In genomic region chr1:110348771-110349170, GRCh38 we compare ENCODE assay signal across 16 cellular contexts. TPM values are rescaled to one million over a fixed set of nuclear protein-coding genes. Genes with fewer than 3 reads are reported as not detected.
DNase-seq lines count a peak whose midpoint lies in the region; ATAC-seq and TF ChIP-seq lines count a peak whose summit lies in the region.
"Had no signal": no experiment of that assay in that cellular context is flagged by ENCODE, and none has a peak within 500 bp of the region (broad histone marks: within the 10 kb centered on the region; RNA-seq: fewer than 3 reads in every experiment).

No MANE protein-coding gene starts in this region.

- peaks cover 65% of the 10 kb centered on the region for H4K20me1 ChIP-seq in OCI-LY7 (ENCODE audit: insufficient read depth, low read length)

- H3K27ac Mint-ChIP-seq in central memory CD8-positive, alpha-beta T cell (ENCODE audit: low read depth) = peak overlapping the region; percentile 51
- H3K27ac Mint-ChIP-seq in nephron progenitor cell = no peak overlapping the region

- H3K9me3 ChIP-seq in OCI-LY7 (ENCODE audit: low read length) = no peaks in the 10 kb centered on the region
- H3K9me3 ChIP-seq: SJSA1, transverse colon had no signal

- intact Hi-C loops in OCI-LY7 (cut with micrococcal nuclease; ENCODE audit: unreplicated experiment) = no loop called here

- H3K36me3 ChIP-seq in OCI-LY7 (ENCODE audit: insufficient read depth, low read length) = peaks cover 96% of the 10 kb centered on the region

- H3K27me3 Mint-ChIP-seq in central memory CD8-positive, alpha-beta T cell = no peaks in the 10 kb centered on the region
- H3K27me3 Mint-ChIP-seq in nephron progenitor cell (ENCODE audit: low read depth, poor library complexity) = no peaks in the 10 kb centered on the region

- no peak overlapping the region for H3K27ac ChIP-seq in OCI-LY7 (ENCODE audit: low read depth, low read length, poor library complexity, severe bottlenecking)
- H3K27ac ChIP-seq: SJSA1, transverse colon had no signal

- no peaks in the 10 kb centered on the region for H3K9me2 ChIP-seq in OCI-LY7 (ENCODE audit: insufficient read depth, low read length)

- no peak for ATAC-seq in central memory CD8-positive, alpha-beta T cell (replicated peaks; ENCODE audit: extremely low read depth, poor library complexity, severe bottlenecking)
- ATAC-seq: right cardiac atrium had no signal

- H3K4me1 Mint-ChIP-seq in central memory CD8-positive, alpha-beta T cell = peaks cover 73% of the 10 kb centered on the region
- H3K4me1 Mint-ChIP-seq in nephron progenitor cell = peaks cover 74% of the 10 kb centered on the region

- no peaks in the 10 kb centered on the region for H3K9me3 Mint-ChIP-seq in central memory CD8-positive, alpha-beta T cell
- no peaks in the 10 kb centered on the region for H3K9me3 Mint-ChIP-seq in nephron progenitor cell

- H3K36me3 Mint-ChIP-seq in central memory CD8-positive, alpha-beta T cell (ENCODE audit: insufficient read depth) = peaks cover 36% of the 10 kb centered on the region
- peaks cover 26% of the 10 kb centered on the region for H3K36me3 Mint-ChIP-seq in nephron progenitor cell (ENCODE audit: low read depth)

- DNase-seq in GM12865 (ENCODE audit: low read depth) (no peak), OCI-LY7 (ENCODE audit: low spot score) (no peak), nephron progenitor cell (no peak), NCI-H526 treated with DMSO at 0.1 percent for 48 hours (lab: John Stamatoyannopoulos, UW) (no peak), GDM1 (lab: John Stamatoyannopoulos, UW) (no peak), amniotic stem cell (lab: John Stamatoyannopoulos, UW) (no peak)
- DNase-seq in central memory CD8-positive, alpha-beta T cell (ENCODE audit: low spot score in 2 of 2) = no peak
- no peak for DNase-seq in stimulated activated CD8-positive, alpha-beta memory T cell treated with anti-CD3 and anti-CD28 coated beads, Interleukin-4, amount 100 ng/mL, for 48 hours
- DNase-seq: activated CD4-positive, CD25-positive, alpha-beta regulatory T cell treated with anti-CD3 and anti-CD28 coated beads, Interleukin-2, amount 50 U/mL, for 72 hours; H7; mesendoderm; NCI-H1694; NCI-H82; right cardiac atrium; transverse colon had no signal

- no peak overlapping the region for H3K4me3 Mint-ChIP-seq in central memory CD8-positive, alpha-beta T cell
- H3K4me3 Mint-ChIP-seq in nephron progenitor cell = peak overlapping the region; percentile 52

- POLR2A ChIA-PET in OCI-LY7 (lab: Charles Lee) = interaction anchor here (0.8 to 3.4 kb wide), 13 partner anchors 10 to 60 kb away, joined by 3 to 21 read pairs (median 4); partner anchors contain the start of gene RBM15

- no TSS peak for BruUV-seq in OCI-LY7 (replicated peaks; lab: Mats Ljungman, UMichigan)

- no peak for TF ChIP-seq CTCF in GM12865 (IDR thresholded peaks at IDR 0.05; ENCODE audit: insufficient read depth, low read depth, low read length, missing control alignments)
- no peak for TF ChIP-seq CTCF in OCI-LY7 (conservative IDR thresholded peaks at IDR 0.05; ENCODE audit: low read length)
- TF ChIP-seq CTCF in nephron progenitor cell (IDR thresholded peaks at IDR 0.05) = no peak

- H2AFZ ChIP-seq in OCI-LY7 (ENCODE audit: low read length) = no peak overlapping the region

- H3K4me1 ChIP-seq in OCI-LY7 (ENCODE audit: insufficient read depth, low read length, poor library complexity, severe bottlenecking) = peaks cover 97% of the 10 kb centered on the region
- H3K4me1 ChIP-seq: SJSA1 had no signal

- H3K79me2 ChIP-seq in OCI-LY7 (ENCODE audit: insufficient read depth, low read depth, low read length) = peaks cover 100% of the 10 kb centered on the region

- CTCF ChIA-PET in OCI-LY7 (lab: Charles Lee; ENCODE audit: unreplicated experiment) = interaction anchor here (0.5 kb wide), 1 partner anchor 243 kb away, joined by 4 read pairs; no protein-coding TSS in a partner anchor

- H3K4me2 ChIP-seq in OCI-LY7 (ENCODE audit: low read length) = peak overlapping the region; percentile 98

- H3K4me3 ChIP-seq in GM12865 (ENCODE audit: low read depth, low read length) = peak overlapping the region; percentile 25
- peak overlapping the region; percentile 93 for H3K4me3 ChIP-seq in OCI-LY7 (ENCODE audit: low read depth, low read length, poor library complexity, severe bottlenecking)
- H3K4me3 ChIP-seq: SJSA1, transverse colon had no signal

RNA-seq across cellular contexts. Expression of gene RBM15, which starts 9.6 kb away (rescaled TPM):
- 221 and 231 TPM in 2 replicates for total RNA-seq in OCI-LY7 (2014; rRNA removed; shearing (Covaris generic))
- total RNA-seq in OCI-LY7 (2022) = 119 and 137 TPM in 2 replicates

RNA-seq across cellular contexts. Expression of gene SLC16A4, which starts 42.1 kb away (rescaled TPM):
- 0.22 TPM in 1 of 2 replicates, not detected in the other for total RNA-seq in OCI-LY7 (2014; rRNA removed; shearing (Covaris generic))
- 0.15 and 0.38 TPM in 2 replicates for total RNA-seq in OCI-LY7 (2022)

RNA-seq across cellular contexts. Expression of gene LAMTOR5, which starts 58.7 kb away (rescaled TPM):
- 109 and 111 TPM in 2 replicates for total RNA-seq in OCI-LY7 (2014; rRNA removed; shearing (Covaris generic))
- 104 and 123 TPM in 2 replicates for total RNA-seq in OCI-LY7 (2022)
